Comparison of ENCODE assay signal across 8 cellular contexts in the genomic region with DNA sequence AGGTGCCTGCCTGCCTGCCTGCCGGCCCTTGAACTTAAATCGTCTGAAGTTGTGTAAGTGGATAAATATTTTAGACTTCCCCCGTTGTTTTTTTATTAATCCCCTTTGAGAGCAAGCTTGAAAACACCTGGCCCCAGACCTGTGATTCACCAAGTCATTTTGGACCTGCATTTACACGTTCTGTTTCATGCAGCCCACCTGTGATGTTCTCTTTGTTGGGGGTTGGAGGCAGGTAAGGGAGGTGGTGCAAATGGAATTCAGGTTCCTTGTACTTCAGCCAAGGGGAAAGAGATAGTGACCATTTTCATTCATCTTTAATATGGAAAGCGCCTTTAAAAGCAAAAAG.
DNase-seq lines count a peak whose midpoint lies in the region; ATAC-seq lines count a peak whose summit lies in the region.

No MANE protein-coding gene starts in this region.

- H3K4me1 ChIP-seq in ACC112 (ENCODE audit: control insufficient read depth, insufficient read depth, low read length, unreplicated experiment) (peaks cover 14% of the 10 kb centered on the region), HUES6 (ENCODE audit: control insufficient read depth, insufficient read depth, low read length) (peaks cover 33% of the 10 kb centered on the region), mucosa of stomach (ENCODE audit: control insufficient read depth, insufficient read depth, low read length) (peaks cover 47% of the 10 kb centered on the region)

- no peaks in the 10 kb centered on the region for H3K9me3 Mint-ChIP-seq in central memory CD8-positive, alpha-beta T cell

- DNase-seq in central memory CD8-positive, alpha-beta T cell (ENCODE audit: low spot score in 2 of 2): no peak
- no peak for DNase-seq in COLO668 (lab: John Stamatoyannopoulos, UW; ENCODE audit: unreplicated experiment)
- no peak for DNase-seq in stimulated activated CD4-positive, alpha-beta T cell treated with anti-CD3 and anti-CD28 coated beads, Interleukin-2, amount 100 ng/mL, for 24 hours

- H3K9me3 ChIP-seq in HUES6 (ENCODE audit: control insufficient read depth, insufficient read depth, low read depth, low read length) (no peaks in the 10 kb centered on the region), mucosa of stomach (ENCODE audit: control insufficient read depth, low read length) (no peaks in the 10 kb centered on the region)

- H3K36me3 ChIP-seq in ACC112 (ENCODE audit: insufficient read depth, low read length) (no peaks in the 10 kb centered on the region), HUES6 (ENCODE audit: control insufficient read depth, insufficient read depth, low read length) (peaks cover 18% of the 10 kb centered on the region), mucosa of stomach (ENCODE audit: control insufficient read depth, insufficient read depth, low read length) (peaks cover 8% of the 10 kb centered on the region)

- peak overlapping the region; percentile 80 for H3K27ac Mint-ChIP-seq in central memory CD8-positive, alpha-beta T cell (ENCODE audit: low read depth)

- peak overlapping the region; percentile 86 for H3K4me3 ChIP-seq in ACC112 (ENCODE audit: low read depth, low read length)
- peak overlapping the region; percentile 80 for H3K4me3 ChIP-seq in HUES6 (ENCODE audit: low read depth, low read length)
- peak overlapping the region; percentile 47 for H3K4me3 ChIP-seq in mucosa of stomach (ENCODE audit: low read length)

- peaks cover 14% of the 10 kb centered on the region for H3K36me3 Mint-ChIP-seq in central memory CD8-positive, alpha-beta T cell (ENCODE audit: insufficient read depth)

- peaks cover 50% of the 10 kb centered on the region for H3K4me1 Mint-ChIP-seq in central memory CD8-positive, alpha-beta T cell

- H2AFZ ChIP-seq in ACC112 (ENCODE audit: low read length, unreplicated experiment): peak overlapping the region; percentile 70

- H3K27me3 ChIP-seq in ACC112 (ENCODE audit: insufficient read depth, low read length): no peaks in the 10 kb centered on the region
- 0 out of 2 replicates have a peak, but pooled peaks cover 6% of the 10 kb centered on the region for H3K27me3 ChIP-seq in HUES6 (ENCODE audit: control insufficient read depth, insufficient read depth, low read length)
- H3K27me3 ChIP-seq in mucosa of stomach (ENCODE audit: control insufficient read depth, insufficient read depth, low read length): no peaks in the 10 kb centered on the region

- H3K27ac ChIP-seq in ACC112 (ENCODE audit: low read depth, low read length): no peak overlapping the region
- peak overlapping the region; percentile 57 for H3K27ac ChIP-seq in HUES6 (ENCODE audit: low read depth, low read length)

- peak overlapping the region; percentile 78 for H3K4me3 Mint-ChIP-seq in central memory CD8-positive, alpha-beta T cell

- H3K27me3 Mint-ChIP-seq in central memory CD8-positive, alpha-beta T cell: no peaks in the 10 kb centered on the region

- no peak for ATAC-seq in central memory CD8-positive, alpha-beta T cell (replicated peaks; ENCODE audit: extremely low read depth, poor library complexity, severe bottlenecking)
- ATAC-seq in HG02610 (IDR thresholded peaks at IDR 0.05; ENCODE audit: unreplicated experiment) (no peak), HG03354 (IDR thresholded peaks at IDR 0.05; ENCODE audit: poor library complexity, severe bottlenecking, unreplicated experiment) (no peak)

- H3K79me2 ChIP-seq in ACC112 (ENCODE audit: control insufficient read depth, insufficient read depth, low read length, unreplicated experiment): no peaks in the 10 kb centered on the region

- H3K9ac ChIP-seq in HUES6 (ENCODE audit: low read length) (peak overlapping the region; percentile 73), mucosa of stomach (ENCODE audit: low read length) (peak overlapping the region; percentile 93)
